8 cellular contexts compared by ENCODE assay signal in the genomic region with DNA sequence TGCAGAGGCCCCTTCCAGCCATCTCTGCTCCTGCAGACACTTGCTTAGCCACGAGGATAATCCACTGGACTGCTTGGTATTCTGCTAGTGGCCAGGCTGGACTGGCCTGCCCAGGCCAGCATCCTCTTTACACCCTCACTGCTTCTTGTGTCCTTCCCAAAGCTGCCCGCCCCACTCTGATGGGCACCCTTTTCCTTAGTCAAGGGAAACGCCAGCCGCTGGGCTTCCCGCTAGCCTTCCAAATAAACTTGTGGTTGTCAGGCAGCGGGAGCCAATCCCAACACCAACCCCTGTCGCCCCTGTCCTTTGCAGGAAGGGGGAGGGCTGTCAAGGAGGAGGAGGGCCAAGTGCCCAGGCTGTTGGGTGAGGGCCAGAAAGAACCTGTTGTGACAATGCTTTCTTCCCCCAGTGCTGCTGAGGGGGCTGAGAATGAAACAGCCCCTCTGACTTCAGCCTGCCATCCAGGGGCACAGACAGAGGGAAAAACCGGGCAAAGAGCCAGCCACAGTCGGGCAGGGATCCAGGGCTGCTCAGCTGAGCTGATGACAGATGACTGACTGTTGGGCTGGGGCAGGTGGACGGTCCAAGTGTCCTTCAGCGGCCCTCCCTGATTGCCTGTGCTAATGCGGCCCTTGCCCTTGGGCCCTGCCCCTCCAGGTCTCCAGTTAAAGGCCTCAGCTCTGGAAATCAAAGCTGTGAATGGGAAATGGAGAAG. TPM values are rescaled to one million over a fixed set of nuclear protein-coding genes. Genes with fewer than 3 reads are reported as not detected.
DNase-seq lines count a peak whose midpoint lies in the region; ATAC-seq, FAIRE-seq and TF ChIP-seq lines count a peak whose summit lies in the region.
"Not testable (repeated sequence)": the region's sequence is repeated elsewhere in the genome, so short reads cannot be mapped to it uniquely, and the experiment has no call there.
"Had no signal": no experiment of that assay in that cellular context is flagged by ENCODE, and none has a peak within 500 bp of the region (broad histone marks: within the 10 kb centered on the region; RNA-seq: fewer than 3 reads in every experiment).

No MANE protein-coding gene starts in this region.

- not testable (repeated sequence) for H2AFZ ChIP-seq in HCT116 (ENCODE audit: low read depth, low read length, poor library complexity, severe bottlenecking); HepG2 (ENCODE audit: low read length)

- H3K27ac ChIP-seq in HCT116 (ENCODE audit: low read depth, low read length); breast epithelium; HepG2 (ENCODE audit: extremely low read length, insufficient read depth, low read length); gastrocnemius medialis: not testable (repeated sequence)
- H3K27ac ChIP-seq in RWPE1 = peak overlapping the region; percentile 52

- RAD21 ChIA-PET in HCT116 (lab: Charles Lee; ENCODE audit: low non-redundant PET in 1 of 2, low total read pairs in 2 of 2, uncharacterized antibody in 2 of 2, unreplicated experiment in 2 of 2) = not testable (repeated sequence)

- not testable (repeated sequence) for TF ChIP-seq EP300 in HepG2 (IDR thresholded peaks at IDR 0.05; ENCODE audit: low read depth in 2 of 2, low read length in 2 of 2); HepG2 (CRISPR knock-in tag; IDR thresholded peaks at IDR 0.05; ENCODE audit: borderline replicate concordance)

- H3K4me1 ChIP-seq in HCT116 (ENCODE audit: control insufficient read depth in 1 of 2, insufficient read depth in 2 of 2, low read length in 2 of 2) (peaks cover 13 to 34% of the 10 kb centered on the region in 2 experiments), HepG2 (ENCODE audit: insufficient read depth, low read length) (peaks cover 54% of the 10 kb centered on the region), gastrocnemius medialis (peaks cover 9 to 14% of the 10 kb centered on the region in 2 donors)
- not testable (repeated sequence) for H3K4me1 ChIP-seq in breast epithelium

- H3K79me2 ChIP-seq in HCT116 (ENCODE audit: insufficient read depth, low read length); HepG2 (ENCODE audit: insufficient read depth, low read length): not testable (repeated sequence)

- not testable (repeated sequence) for H3K36me3 ChIP-seq in HCT116 (ENCODE audit: control insufficient read depth in 1 of 2, insufficient read depth in 2 of 2, low read length in 2 of 2); breast epithelium; HepG2 (replicated peaks in 1 of 2; ENCODE audit: control insufficient read depth in 1 of 2, insufficient read depth in 2 of 2, low read length in 2 of 2); gastrocnemius medialis

- H3K9me3 ChIP-seq in HCT116 (ENCODE audit: control insufficient read depth in 1 of 2, insufficient read depth in 1 of 2, low read depth in 1 of 2, low read length in 2 of 2); breast epithelium; HepG2 (ENCODE audit: low read length); gastrocnemius medialis: not testable (repeated sequence)

- TF ChIP-seq POLR2A in HCT116 (IDR thresholded peaks at IDR 0.05; ENCODE audit: borderline replicate concordance, extremely low read depth, insufficient read depth, insufficient read length); breast epithelium (IDR thresholded peaks at IDR 0.05); HepG2 (IDR thresholded peaks at IDR 0.05; ENCODE audit: insufficient read depth in 1 of 2, low read depth in 2 of 2, low read length in 2 of 2); gastrocnemius medialis (IDR thresholded peaks at IDR 0.05): not testable (repeated sequence)

- TF ChIP-seq RAD21 in HCT116 (IDR thresholded peaks at IDR 0.05; ENCODE audit: low read depth); HepG2 (CRISPR knock-in tag; IDR thresholded peaks at IDR 0.05): not testable (repeated sequence)

- DNase-seq in HCT116 (ENCODE audit: low read depth, low spot score); RWPE1 (ENCODE audit: low spot score); Right ventricle myocardium inferior (ENCODE audit: missing footprints); HepG2 (ENCODE audit: low spot score): not testable (repeated sequence)
- DNase-seq in NCI-H2107 treated with DMSO at 0.1 percent for 48 hours (lab: John Stamatoyannopoulos, UW; ENCODE audit: unreplicated experiment) (peak; percentile 25), breast epithelium (ENCODE audit: low spot score in 2 of 2) (peak; percentile 26 to 64), gastrocnemius medialis (peak in 1 of 2 donors; percentile 62)

- H3K4me3 ChIP-seq in HCT116 (replicated peaks in 1 of 2; ENCODE audit: low read depth in 1 of 2, low read length in 2 of 2); breast epithelium; HepG2 (replicated peaks in 1 of 3; ENCODE audit: insufficient read depth in 1 of 3, low read depth in 2 of 3, low read length in 3 of 3); gastrocnemius medialis: not testable (repeated sequence)

- TF ChIP-seq CTCF in HCT116 (IDR thresholded peaks at IDR 0.05 in 2 of 3, conservative IDR thresholded peaks at IDR 0.05 in 1 of 3; ENCODE audit: borderline replicate concordance in 1 of 3, insufficient read depth in 1 of 3, low read depth in 2 of 3, low read length in 2 of 3); RWPE1 (conservative IDR thresholded peaks at IDR 0.05; ENCODE audit: low read depth); breast epithelium (IDR thresholded peaks at IDR 0.05); HepG2 (CRISPR knock-in tag; IDR thresholded peaks at IDR 0.05); gastrocnemius medialis (IDR thresholded peaks at IDR 0.05 in 4 of 5, conservative IDR thresholded peaks at IDR 0.05 in 1 of 5): not testable (repeated sequence)

- in situ Hi-C loops in HepG2 (cut with HindIII; ENCODE audit: extremely low pct_ligation_motif_present, low pct_unique_long_range_greater_than_20kb); gastrocnemius medialis (cut with MboI; ENCODE audit: low sequenced_read_pairs in 4 of 4): not testable (repeated sequence)

- not testable (repeated sequence) for ATAC-seq in HCT116
- ATAC-seq in Right ventricle myocardium inferior = peak; percentile 70
- ATAC-seq in HepG2 = peak; percentile 65
- peak; percentile 73 to 84 for ATAC-seq in gastrocnemius medialis

- CTCF ChIA-PET in HCT116 (lab: Charles Lee) = interaction anchor here (0.8 kb wide), 1 partner anchor 18 kb away, joined by 4 read pairs; no protein-coding TSS in a partner anchor
- CTCF ChIA-PET in RWPE1 (lab: Yijun Ruan, JAX); HepG2 (lab: Yijun Ruan, JAX; ENCODE audit: low intra/inter-chr PET ratio, low total read pairs): not testable (repeated sequence)

- intact Hi-C loops in HCT116 (cut with micrococcal nuclease); breast epithelium (cut with DNase I; ENCODE audit: low total_unique reads); Right ventricle myocardium inferior (cut with DNase I); HepG2 (cut with micrococcal nuclease; ENCODE audit: unreplicated experiment); gastrocnemius medialis (cut with DNase I; ENCODE audit: low total_unique reads): not testable (repeated sequence)

- BruUV-seq in HCT116 (replicated peaks; lab: Mats Ljungman, UMichigan); HepG2 (replicated peaks; lab: Mats Ljungman, UMichigan): not testable (repeated sequence)

- WGBS in HepG2 (ENCODE audit: low lambda C conversion rate) = 12% methylated on average over 9 of the region's 12 CpGs

- H3K9me2 ChIP-seq in HCT116 (ENCODE audit: insufficient read depth) = not testable (repeated sequence)

- FAIRE-seq in HepG2 (lab: Jason Lieb, UNC) = not testable (repeated sequence)

- not testable (repeated sequence) for H3K27me3 ChIP-seq in HCT116 (ENCODE audit: insufficient read depth, low read length); breast epithelium
- H3K27me3 ChIP-seq in HepG2 (ENCODE audit: control insufficient read depth in 1 of 2, insufficient read depth in 2 of 2, low read length in 2 of 2) = peaks cover 0 to 27% of the 10 kb centered on the region in 2 experiments; a peak in 3 of 5 replicates
- peaks cover 12 to 14% (median 14%) of the 10 kb centered on the region in 3 donors for H3K27me3 ChIP-seq in gastrocnemius medialis

- POLR2A ChIA-PET in HCT116 (lab: Charles Lee); RWPE1 (lab: Yijun Ruan, JAX; ENCODE audit: low non-redundant PET): not testable (repeated sequence)
- POLR2A ChIA-PET in HepG2 (lab: Yijun Ruan, JAX) = interaction anchor here (1.3 kb wide), 1 partner anchor 18 kb away, joined by 6 read pairs; no protein-coding TSS in a partner anchor

- not testable (repeated sequence) for H3K9ac ChIP-seq in HCT116 (ENCODE audit: low read length); HepG2 (ENCODE audit: insufficient read depth, low read depth, low read length)

- not testable (repeated sequence) for H4K20me1 ChIP-seq in HCT116 (ENCODE audit: insufficient read depth); HepG2 (ENCODE audit: insufficient read depth, low read length)

- not testable (repeated sequence) for H3K4me2 ChIP-seq in HCT116 (ENCODE audit: low read length)
- H3K4me2 ChIP-seq in HepG2 (ENCODE audit: low read depth, low read length) = peak overlapping the region; percentile 48

RNA-seq across cellular contexts. Expression of gene CHST6, which starts 3.5 kb away (rescaled TPM):
- total RNA-seq in HCT116 (2021; ENCODE audit: unreplicated experiment) (17.9 TPM), breast epithelium (under 1 TPM in 2 of 3 donors, not detected in 1; under 0.01 to 0.44 TPM), Right ventricle myocardium inferior (0.62 TPM), HepG2 (2016; rRNA removed; fragmentation: Illumina TruSeq; extraction: Trizol) (0.32 and 0.91 TPM in 2 replicates), gastrocnemius medialis (under 1 TPM in 1 of 4 donors, not detected in 3; 0.07 TPM)
- 13.2 and 13.4 TPM in 2 replicates for polyA plus RNA-seq in HCT116 (2012)
- total RNA-seq in HepG2 (2016; cell fraction: cytosol; rRNA removed; fragmentation: Illumina TruSeq; extraction: Trizol; ENCODE audit: low read depth) = 0.09 and 0.20 TPM in 2 replicates
- 0.61 and 1.1 TPM in 2 replicates for total RNA-seq in HepG2 (2016; cell fraction: insoluble cytoplasmic fraction; rRNA removed; fragmentation: Illumina TruSeq; extraction: Trizol)
- 0.28 and 0.38 TPM in 2 replicates for total RNA-seq in HepG2 (2016; cell fraction: membrane; rRNA removed; fragmentation: Illumina TruSeq; extraction: Trizol)
- total RNA-seq in HepG2 (2016; cell fraction: nucleus; rRNA removed; fragmentation: Illumina TruSeq; extraction: Trizol) = 0.71 and 1.1 TPM in 2 replicates
- 0.18 and 0.25 TPM in 2 replicates for polyA plus RNA-seq in HepG2 (2011; rRNA removed)
- polyA plus RNA-seq in HepG2 (2011; cell fraction: cytosol; rRNA removed) = 0.10 and 0.28 TPM in 2 replicates
- polyA plus RNA-seq in HepG2 (2011; cell fraction: nucleus; rRNA removed) = 0.83 and 1.0 TPM in 2 replicates
- polyA plus RNA-seq in HepG2 (2012) = 0.11 and 0.16 TPM in 2 replicates
- 0.14 and 0.16 TPM in 2 replicates for polyA plus RNA-seq in HepG2 (2016; cell fraction: cytosol; fragmentation: Illumina TruSeq; extraction: Trizol; ENCODE audit: low read depth)
- 0.24 and 0.36 TPM in 2 replicates for polyA plus RNA-seq in HepG2 (2016; cell fraction: insoluble cytoplasmic fraction; fragmentation: Illumina TruSeq; extraction: Trizol; ENCODE audit: low read depth)
- polyA plus RNA-seq in HepG2 (2016; cell fraction: membrane; fragmentation: Illumina TruSeq; extraction: Trizol; ENCODE audit: low read depth) = 0.13 and 0.16 TPM in 2 replicates
- polyA plus RNA-seq in HepG2 (2016; cell fraction: nucleus; fragmentation: Illumina TruSeq; extraction: Trizol; ENCODE audit: insufficient read depth, low read depth) = 1.00 and 1.2 TPM in 2 replicates
- 0.58 and 2.4 TPM in 2 replicates for polyA minus RNA-seq in HepG2 (2011; rRNA and poly(A)+ RNA removed; ENCODE audit: low replicate concordance)
- 0.40 and 0.62 TPM in 2 replicates for polyA minus RNA-seq in HepG2 (2011; cell fraction: cytosol; rRNA and poly(A)+ RNA removed)
- polyA minus RNA-seq in HepG2 (2011; cell fraction: nucleus; rRNA and poly(A)+ RNA removed) = 0.13 and 0.50 TPM in 2 replicates

RNA-seq across cellular contexts. Expression of gene TMEM170A, which starts 34.3 kb away (rescaled TPM):
- total RNA-seq in HCT116 (2021; ENCODE audit: unreplicated experiment) = 34.5 TPM
- 14.8 and 15.4 TPM in 2 replicates for polyA plus RNA-seq in HCT116 (2012)
- total RNA-seq in breast epithelium = 10 to 100 TPM; 12.8 to 36.3 (median 22.0) TPM
- 9.6 TPM for total RNA-seq in Right ventricle myocardium inferior
- 39.7 and 44.7 TPM in 2 replicates for total RNA-seq in HepG2 (2016; rRNA removed; fragmentation: Illumina TruSeq; extraction: Trizol)
- 13.2 and 13.9 TPM in 2 replicates for total RNA-seq in HepG2 (2016; cell fraction: cytosol; rRNA removed; fragmentation: Illumina TruSeq; extraction: Trizol; ENCODE audit: low read depth)
- 42.1 TPM in 2 replicates for total RNA-seq in HepG2 (2016; cell fraction: insoluble cytoplasmic fraction; rRNA removed; fragmentation: Illumina TruSeq; extraction: Trizol)
- 39.0 and 42.0 TPM in 2 replicates for total RNA-seq in HepG2 (2016; cell fraction: membrane; rRNA removed; fragmentation: Illumina TruSeq; extraction: Trizol)
- total RNA-seq in HepG2 (2016; cell fraction: nucleus; rRNA removed; fragmentation: Illumina TruSeq; extraction: Trizol) = 38.1 and 40.8 TPM in 2 replicates
- 30.0 and 35.7 TPM in 2 replicates for polyA plus RNA-seq in HepG2 (2011; rRNA removed)
- 22.3 and 25.5 TPM in 2 replicates for polyA plus RNA-seq in HepG2 (2011; cell fraction: cytosol; rRNA removed)
- 15.4 and 19.7 TPM in 2 replicates for polyA plus RNA-seq in HepG2 (2011; cell fraction: nucleus; rRNA removed)
- polyA plus RNA-seq in HepG2 (2012) = 20.5 and 22.4 TPM in 2 replicates
- polyA plus RNA-seq in HepG2 (2016; cell fraction: cytosol; fragmentation: Illumina TruSeq; extraction: Trizol; ENCODE audit: low read depth) = 14.7 and 20.5 TPM in 2 replicates
- polyA plus RNA-seq in HepG2 (2016; cell fraction: insoluble cytoplasmic fraction; fragmentation: Illumina TruSeq; extraction: Trizol; ENCODE audit: low read depth) = 25.5 and 29.3 TPM in 2 replicates
- polyA plus RNA-seq in HepG2 (2016; cell fraction: membrane; fragmentation: Illumina TruSeq; extraction: Trizol; ENCODE audit: low read depth) = 22.1 and 26.6 TPM in 2 replicates
- 36.2 and 39.1 TPM in 2 replicates for polyA plus RNA-seq in HepG2 (2016; cell fraction: nucleus; fragmentation: Illumina TruSeq; extraction: Trizol; ENCODE audit: insufficient read depth, low read depth)
- 27.3 and 58.3 TPM in 2 replicates for polyA minus RNA-seq in HepG2 (2011; rRNA and poly(A)+ RNA removed; ENCODE audit: low replicate concordance)
- polyA minus RNA-seq in HepG2 (2011; cell fraction: cytosol; rRNA and poly(A)+ RNA removed) = 23.2 and 32.2 TPM in 2 replicates
- polyA minus RNA-seq in HepG2 (2011; cell fraction: nucleus; rRNA and poly(A)+ RNA removed) = 27.4 and 43.9 TPM in 2 replicates
- total RNA-seq in gastrocnemius medialis = 1 to 10 TPM; 7.9 to 9.8 (median 8.6) TPM

RNA-seq across cellular contexts. Expression of gene CHST5, which starts 37.1 kb away (rescaled TPM):
- total RNA-seq in HCT116 (2021; ENCODE audit: unreplicated experiment) = 0.32 TPM
- 0.07 and 0.10 TPM in 2 replicates for polyA plus RNA-seq in HCT116 (2012)
- total RNA-seq in breast epithelium = under 1 TPM in 2 of 3 donors, not detected in 1; 0.15 to 0.33 TPM
- 0.27 TPM for total RNA-seq in Right ventricle myocardium inferior
- total RNA-seq in HepG2 (2016; rRNA removed; fragmentation: Illumina TruSeq; extraction: Trizol) = not detected in 2 replicates
- total RNA-seq in HepG2 (2016; cell fraction: cytosol; rRNA removed; fragmentation: Illumina TruSeq; extraction: Trizol; ENCODE audit: low read depth) = not detected in 2 replicates
- not detected in 2 replicates for total RNA-seq in HepG2 (2016; cell fraction: insoluble cytoplasmic fraction; rRNA removed; fragmentation: Illumina TruSeq; extraction: Trizol)
- not detected in 2 replicates for total RNA-seq in HepG2 (2016; cell fraction: membrane; rRNA removed; fragmentation: Illumina TruSeq; extraction: Trizol)
- total RNA-seq in HepG2 (2016; cell fraction: nucleus; rRNA removed; fragmentation: Illumina TruSeq; extraction: Trizol) = not detected in 2 replicates
- 0.05 TPM in 1 of 2 replicates, not detected in the other for polyA plus RNA-seq in HepG2 (2011; rRNA removed)
- polyA plus RNA-seq in HepG2 (2011; cell fraction: cytosol; rRNA removed) = not detected in 2 replicates
- polyA plus RNA-seq in HepG2 (2011; cell fraction: nucleus; rRNA removed) = 0.05 TPM in 1 of 2 replicates, not detected in the other
- not detected in 2 replicates for polyA plus RNA-seq in HepG2 (2012)
- not detected in 2 replicates for polyA plus RNA-seq in HepG2 (2016; cell fraction: cytosol; fragmentation: Illumina TruSeq; extraction: Trizol; ENCODE audit: low read depth)
- not detected in 2 replicates for polyA plus RNA-seq in HepG2 (2016; cell fraction: insoluble cytoplasmic fraction; fragmentation: Illumina TruSeq; extraction: Trizol; ENCODE audit: low read depth)
- polyA plus RNA-seq in HepG2 (2016; cell fraction: membrane; fragmentation: Illumina TruSeq; extraction: Trizol; ENCODE audit: low read depth) = not detected in 2 replicates
- 0.57 and 1.3 TPM in 2 replicates for polyA plus RNA-seq in HepG2 (2016; cell fraction: nucleus; fragmentation: Illumina TruSeq; extraction: Trizol; ENCODE audit: insufficient read depth, low read depth)
- polyA minus RNA-seq in HepG2 (2011; rRNA and poly(A)+ RNA removed; ENCODE audit: low replicate concordance) = 0.30 TPM in 1 of 2 replicates, not detected in the other
- polyA minus RNA-seq in HepG2 (2011; cell fraction: cytosol; rRNA and poly(A)+ RNA removed) = not detected in 2 replicates
- polyA minus RNA-seq in HepG2 (2011; cell fraction: nucleus; rRNA and poly(A)+ RNA removed) = not detected in 2 replicates
- total RNA-seq in gastrocnemius medialis = under 1 TPM in 1 of 4 donors, not detected in 3; 0.12 TPM
- total RNA-seq: posterior vena cava had no signal

RNA-seq across cellular contexts. Expression of gene TMEM231, which starts 57.3 kb away (rescaled TPM):
- total RNA-seq in HCT116 (2021; ENCODE audit: unreplicated experiment) (9.7 TPM), breast epithelium (1 to 10 TPM; 6.6 to 9.8 (median 7.0) TPM), Right ventricle myocardium inferior (4.4 TPM), HepG2 (2016; rRNA removed; fragmentation: Illumina TruSeq; extraction: Trizol) (2.3 and 3.5 TPM in 2 replicates), gastrocnemius medialis (1 to 10 TPM in 3 of 4 donors, under 1 TPM in 1; 0.76 to 2.3 (median 1.7) TPM)
- 14.1 and 14.8 TPM in 2 replicates for polyA plus RNA-seq in HCT116 (2012)
- total RNA-seq in HepG2 (2016; cell fraction: cytosol; rRNA removed; fragmentation: Illumina TruSeq; extraction: Trizol; ENCODE audit: low read depth) = 0.40 and 0.62 TPM in 2 replicates
- total RNA-seq in HepG2 (2016; cell fraction: insoluble cytoplasmic fraction; rRNA removed; fragmentation: Illumina TruSeq; extraction: Trizol) = 1.3 and 3.4 TPM in 2 replicates
- total RNA-seq in HepG2 (2016; cell fraction: membrane; rRNA removed; fragmentation: Illumina TruSeq; extraction: Trizol) = 1.2 and 1.5 TPM in 2 replicates
- 4.1 and 6.2 TPM in 2 replicates for total RNA-seq in HepG2 (2016; cell fraction: nucleus; rRNA removed; fragmentation: Illumina TruSeq; extraction: Trizol)
- 7.4 TPM in 2 replicates for polyA plus RNA-seq in HepG2 (2011; rRNA removed)
- 11.5 and 13.9 TPM in 2 replicates for polyA plus RNA-seq in HepG2 (2011; cell fraction: cytosol; rRNA removed)
- 4.4 and 5.8 TPM in 2 replicates for polyA plus RNA-seq in HepG2 (2011; cell fraction: nucleus; rRNA removed)
- polyA plus RNA-seq in HepG2 (2012) = 2.3 and 2.7 TPM in 2 replicates
- polyA plus RNA-seq in HepG2 (2016; cell fraction: cytosol; fragmentation: Illumina TruSeq; extraction: Trizol; ENCODE audit: low read depth) = 0.32 TPM in 2 replicates
- 1.7 and 2.3 TPM in 2 replicates for polyA plus RNA-seq in HepG2 (2016; cell fraction: insoluble cytoplasmic fraction; fragmentation: Illumina TruSeq; extraction: Trizol; ENCODE audit: low read depth)
- polyA plus RNA-seq in HepG2 (2016; cell fraction: membrane; fragmentation: Illumina TruSeq; extraction: Trizol; ENCODE audit: low read depth) = 1.2 and 1.3 TPM in 2 replicates
- 8.3 and 8.5 TPM in 2 replicates for polyA plus RNA-seq in HepG2 (2016; cell fraction: nucleus; fragmentation: Illumina TruSeq; extraction: Trizol; ENCODE audit: insufficient read depth, low read depth)
- 19.5 and 53.3 TPM in 2 replicates for polyA minus RNA-seq in HepG2 (2011; rRNA and poly(A)+ RNA removed; ENCODE audit: low replicate concordance)
- polyA minus RNA-seq in HepG2 (2011; cell fraction: cytosol; rRNA and poly(A)+ RNA removed) = 5.1 and 7.1 TPM in 2 replicates
- polyA minus RNA-seq in HepG2 (2011; cell fraction: nucleus; rRNA and poly(A)+ RNA removed) = 2.4 and 2.6 TPM in 2 replicates
